21 cellular contexts compared by ENCODE assay signal in the genomic region with DNA sequence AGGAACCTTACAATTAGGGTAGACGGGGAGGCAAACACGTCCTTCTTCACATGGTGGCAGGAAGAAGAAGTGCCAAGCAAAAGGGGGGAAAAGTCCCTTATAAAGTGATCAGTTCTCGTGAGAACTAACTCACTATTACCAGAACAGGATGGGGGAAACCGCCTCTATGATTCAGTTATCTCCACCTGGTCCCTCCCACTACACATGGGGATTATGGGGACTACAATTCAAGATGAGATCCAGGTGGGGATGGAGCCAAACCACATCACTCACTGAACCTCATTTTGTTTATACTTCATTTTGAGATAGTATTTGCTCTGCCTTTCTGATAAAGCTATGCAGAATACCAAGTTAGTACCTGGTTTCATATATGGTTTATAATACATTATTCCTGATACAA. TPM values are rescaled to one million over a fixed set of nuclear protein-coding genes. Genes with fewer than 3 reads are reported as not detected.
DNase-seq lines count a peak whose midpoint lies in the region; ATAC-seq and TF ChIP-seq lines count a peak whose summit lies in the region.
"Had no signal": no experiment of that assay in that cellular context is flagged by ENCODE, and none has a peak within 500 bp of the region (broad histone marks: within the 10 kb centered on the region; RNA-seq: fewer than 3 reads in every experiment).

No MANE protein-coding gene starts in this region.

- no peak overlapping the region for H4K91ac ChIP-seq in trophoblast cell (ENCODE audit: low read depth, low read length)

- H3K9me3 Mint-ChIP-seq in brain = peaks cover 0 to 2% (median 0%) of the 10 kb centered on the region in 5 experiments
- H3K9me3 Mint-ChIP-seq: CD8-positive, alpha-beta T cell had no signal

- H3K4me3 Mint-ChIP-seq in brain = no peak overlapping the region
- H3K4me3 Mint-ChIP-seq: B cell; CD4-positive, CD25-positive, alpha-beta regulatory T cell; CD8-positive, alpha-beta T cell had no signal

- H3K79me2 ChIP-seq in DND-41 (ENCODE audit: insufficient read depth, low read length) = no peaks in the 10 kb centered on the region
- peaks cover 5% of the 10 kb centered on the region for H3K79me2 ChIP-seq in trophoblast cell (ENCODE audit: control insufficient read depth, insufficient read depth, low read length, poor library complexity)
- peaks cover 82% of the 10 kb centered on the region for H3K79me2 ChIP-seq in mesendoderm (ENCODE audit: control insufficient read depth, insufficient read depth, low read length)

- H3K4me1 ChIP-seq in DND-41 (ENCODE audit: insufficient read depth, low read length) (peaks cover 64% of the 10 kb centered on the region), trophoblast cell (ENCODE audit: control insufficient read depth in 1 of 2, insufficient read depth in 2 of 2, low read length in 2 of 2) (peaks cover 6 to 9% of the 10 kb centered on the region in 2 experiments), mesendoderm (ENCODE audit: control insufficient read depth, low read depth, low read length) (peaks cover 14% of the 10 kb centered on the region)

- H4K12ac ChIP-seq in trophoblast cell (ENCODE audit: low read depth, low read length) = no peak overlapping the region

- no peak overlapping the region for H2AFZ ChIP-seq in DND-41 (ENCODE audit: low read depth, low read length)
- H2AFZ ChIP-seq in trophoblast cell (ENCODE audit: insufficient read depth, low read length, poor library complexity) = no peak overlapping the region

- H3K4me2 ChIP-seq in DND-41 (ENCODE audit: insufficient read depth, low read length) (no peak overlapping the region), trophoblast cell (ENCODE audit: low read length) (no peak overlapping the region), mesendoderm (ENCODE audit: low read length) (no peak overlapping the region)
- H3K4me2 ChIP-seq: BLaER1 had no signal

- H3K79me1 ChIP-seq in trophoblast cell (ENCODE audit: low read length) (peaks cover 3% of the 10 kb centered on the region), mesendoderm (ENCODE audit: low read length) (peaks cover 9% of the 10 kb centered on the region)

- H2BK120ac ChIP-seq in trophoblast cell (ENCODE audit: insufficient read depth, low read length, poor library complexity) (no peak overlapping the region), mesendoderm (ENCODE audit: low read depth, low read length) (no peak overlapping the region)

- DNase-seq in DND-41 (peak; percentile 56), M059J (ENCODE audit: low read depth) (peak; percentile 19), trophoblast cell (no peak), mesendoderm (no peak), GM13977 (ENCODE audit: low spot score) (no peak)
- DNase-seq: Caco-2; CD4-positive, CD25-positive, alpha-beta regulatory T cell; CD8-positive, alpha-beta T cell; DMS153; EL; GDM1; GOT3; HCEC 1CT had no signal

- ATAC-seq in DND-41 (ENCODE audit: insufficient read depth, low read depth) = peak; percentile 25; the same call in 2 of the 3 replicates
- no peak for ATAC-seq in HG03457 (IDR thresholded peaks at IDR 0.05; ENCODE audit: unreplicated experiment)
- no peak for ATAC-seq in SK-N-SH treated with all-trans-retinoic acid at 6 μM for 48 hours
- ATAC-seq: CD8-positive, alpha-beta T cell; GM12878 had no signal

- no peaks in the 10 kb centered on the region for H4K20me1 ChIP-seq in DND-41 (ENCODE audit: insufficient read depth, low read length)

- H3K14ac ChIP-seq in trophoblast cell (ENCODE audit: low read length) = no peak overlapping the region

- no peak overlapping the region for H2BK5ac ChIP-seq in trophoblast cell (ENCODE audit: low read depth, low read length, poor library complexity)
- H2BK5ac ChIP-seq in mesendoderm (ENCODE audit: low read length) = no peak overlapping the region

- no peak overlapping the region for H2BK12ac ChIP-seq in trophoblast cell (ENCODE audit: low read length)

- H3K36me3 ChIP-seq in DND-41 (ENCODE audit: insufficient read depth, low read length) (no peaks in the 10 kb centered on the region), trophoblast cell (ENCODE audit: control insufficient read depth in 1 of 2, insufficient read depth in 2 of 2, low read length in 2 of 2) (peaks cover 3 to 6% of the 10 kb centered on the region in 2 experiments), mesendoderm (ENCODE audit: control insufficient read depth, insufficient read depth, low read length) (peaks cover 1% of the 10 kb centered on the region)

- H3K4me1 Mint-ChIP-seq in brain = peaks cover 60% of the 10 kb centered on the region

- no peak overlapping the region for H4K8ac ChIP-seq in trophoblast cell (ENCODE audit: low read depth, low read length)
- no peak overlapping the region for H4K8ac ChIP-seq in mesendoderm (ENCODE audit: low read depth, low read length)

- H2AK5ac ChIP-seq in trophoblast cell (ENCODE audit: low read length) = no peak overlapping the region
- no peak overlapping the region for H2AK5ac ChIP-seq in mesendoderm (ENCODE audit: low read length)

- in situ Hi-C loops in GM13977 (cut with MboI; ENCODE audit: low pct_unique_long_range_greater_than_20kb, low sequenced_read_pairs, unreplicated experiment) = no loop called here

- H3K9ac ChIP-seq in DND-41 (ENCODE audit: low read depth, low read length) (no peak overlapping the region), trophoblast cell (ENCODE audit: low read length) (no peak overlapping the region), mesendoderm (ENCODE audit: low read length) (no peak overlapping the region)
- H3K9ac ChIP-seq: BLaER1 had no signal

- H3K27ac Mint-ChIP-seq in brain = peak overlapping the region in 3 of 5 experiments; percentile 10 to 30 (median 11)
- H3K27ac Mint-ChIP-seq: B cell; CD4-positive, CD25-positive, alpha-beta regulatory T cell; CD8-positive, alpha-beta T cell had no signal

- no peak overlapping the region for H3K56ac ChIP-seq in mesendoderm (ENCODE audit: low read length)

- H3K4me3 ChIP-seq in DND-41 (ENCODE audit: low read depth in 1 of 2, low read length in 2 of 2) (no peak overlapping the region), trophoblast cell (ENCODE audit: low read depth, low read length) (no peak overlapping the region), mesendoderm (ENCODE audit: low read length) (no peak overlapping the region)
- H3K4me3 ChIP-seq: BLaER1, GM12878 had no signal

- TF ChIP-seq CTCF in DND-41 (IDR thresholded peaks at IDR 0.05; ENCODE audit: borderline replicate concordance, extremely low read depth, low read length, poor library complexity, severe bottlenecking) (no peak), brain (conservative IDR thresholded peaks at IDR 0.05) (no peak), GM13977 (IDR thresholded peaks at IDR 0.05; ENCODE audit: extremely low read depth, insufficient read depth, missing control alignments) (no peak)

- no CpG with 5 or more reads among the region's 4 CpGs for WGBS in trophoblast cell (ENCODE audit: extremely low coverage, insufficient coverage, insufficient read length)
- WGBS in mesendoderm (ENCODE audit: extremely low coverage, insufficient coverage, low lambda C conversion rate) = no CpG with 5 or more reads among the region's 4 CpGs

- H3K23ac ChIP-seq in trophoblast cell (ENCODE audit: low read length) (no peak overlapping the region), mesendoderm (ENCODE audit: low read length) (no peak overlapping the region)

- H3K18ac ChIP-seq in trophoblast cell (ENCODE audit: low read length) (no peak overlapping the region), mesendoderm (ENCODE audit: low read length) (no peak overlapping the region)

- H3K9me3 ChIP-seq in DND-41 (ENCODE audit: insufficient read depth, low read length, severe bottlenecking) (no peaks in the 10 kb centered on the region), trophoblast cell (ENCODE audit: insufficient read depth, low read depth, low read length) (no peaks in the 10 kb centered on the region)
- H3K9me3 ChIP-seq: BLaER1, Caco-2 had no signal

- H3K27me3 ChIP-seq in DND-41 (ENCODE audit: insufficient read depth, low read length, poor library complexity) = no peaks in the 10 kb centered on the region
- no peaks in the 10 kb centered on the region for H3K27me3 ChIP-seq in trophoblast cell (ENCODE audit: insufficient read depth, low read length)
- H3K27me3 ChIP-seq in mesendoderm (ENCODE audit: insufficient read depth, low read length, poor library complexity) = no peaks in the 10 kb centered on the region
- H3K27me3 ChIP-seq: BLaER1 had no signal

- H3K27ac ChIP-seq in DND-41 (ENCODE audit: low read length) (peak overlapping the region; percentile 10), trophoblast cell (ENCODE audit: low read depth, low read length) (no peak overlapping the region), mesendoderm (ENCODE audit: low read depth, low read length) (no peak overlapping the region)
- H3K27ac ChIP-seq: 22Rv1, BLaER1, C4-2B had no signal

- H2BK15ac ChIP-seq in mesendoderm (replicated peaks; ENCODE audit: low read depth) = no peak overlapping the region

- H3K27me3 Mint-ChIP-seq in brain = no peaks in the 10 kb centered on the region
- H3K27me3 Mint-ChIP-seq: B cell; CD4-positive, CD25-positive, alpha-beta regulatory T cell had no signal

- peaks cover 81% of the 10 kb centered on the region for H3K36me3 Mint-ChIP-seq in brain
- H3K36me3 Mint-ChIP-seq: CD4-positive, CD25-positive, alpha-beta regulatory T cell; CD8-positive, alpha-beta T cell had no signal

- H3K4ac ChIP-seq in trophoblast cell (ENCODE audit: low read depth, low read length) = peak overlapping the region; percentile 59
- H3K4ac ChIP-seq in mesendoderm (ENCODE audit: low read depth, low read length) = no peak overlapping the region

- H4K5ac ChIP-seq in mesendoderm (ENCODE audit: low read length) = no peak overlapping the region

TF ChIP-seq in SK-N-SH treated with all-trans-retinoic acid at 6 μM for 48 hours, 23 proteins besides CTCF, POLR2A, EP300 and RAD21 (continues in another document):
- no peak for TF ChIP-seq PATZ1 (CRISPR knock-in tag; IDR thresholded peaks at IDR 0.05; ENCODE audit: borderline replicate concordance)

RNA-seq across cellular contexts. Expression of gene APP, which starts 26.5 kb away (rescaled TPM):
- total RNA-seq in M059J (2014; rRNA removed; shearing (Covaris generic)) = 278 and 401 TPM in 2 replicates
- 1,114 TPM for polyA plus RNA-seq in brain (ENCODE audit: insufficient read depth, low read depth, low replicate concordance)
- polyA plus RNA-seq in trophoblast cell (2013) = 481 and 496 TPM in 2 replicates
- 355 TPM for polyA plus RNA-seq in mesendoderm (2013, experiment 1 of 2)
- 363 TPM for polyA plus RNA-seq in mesendoderm (2013, experiment 2 of 2)

Comparison
In these comparisons a context has a peak if more than half of its experiments do, and no peak if none do; other contexts are left out.
1. DNase-seq: peak in DND-41 (single experiment) and M059J (single experiment); none in trophoblast cell (0 of 2), mesendoderm (single experiment) and GM13977 (single experiment).